1 cellular context compared by ENCODE assay signal in the genomic region with DNA sequence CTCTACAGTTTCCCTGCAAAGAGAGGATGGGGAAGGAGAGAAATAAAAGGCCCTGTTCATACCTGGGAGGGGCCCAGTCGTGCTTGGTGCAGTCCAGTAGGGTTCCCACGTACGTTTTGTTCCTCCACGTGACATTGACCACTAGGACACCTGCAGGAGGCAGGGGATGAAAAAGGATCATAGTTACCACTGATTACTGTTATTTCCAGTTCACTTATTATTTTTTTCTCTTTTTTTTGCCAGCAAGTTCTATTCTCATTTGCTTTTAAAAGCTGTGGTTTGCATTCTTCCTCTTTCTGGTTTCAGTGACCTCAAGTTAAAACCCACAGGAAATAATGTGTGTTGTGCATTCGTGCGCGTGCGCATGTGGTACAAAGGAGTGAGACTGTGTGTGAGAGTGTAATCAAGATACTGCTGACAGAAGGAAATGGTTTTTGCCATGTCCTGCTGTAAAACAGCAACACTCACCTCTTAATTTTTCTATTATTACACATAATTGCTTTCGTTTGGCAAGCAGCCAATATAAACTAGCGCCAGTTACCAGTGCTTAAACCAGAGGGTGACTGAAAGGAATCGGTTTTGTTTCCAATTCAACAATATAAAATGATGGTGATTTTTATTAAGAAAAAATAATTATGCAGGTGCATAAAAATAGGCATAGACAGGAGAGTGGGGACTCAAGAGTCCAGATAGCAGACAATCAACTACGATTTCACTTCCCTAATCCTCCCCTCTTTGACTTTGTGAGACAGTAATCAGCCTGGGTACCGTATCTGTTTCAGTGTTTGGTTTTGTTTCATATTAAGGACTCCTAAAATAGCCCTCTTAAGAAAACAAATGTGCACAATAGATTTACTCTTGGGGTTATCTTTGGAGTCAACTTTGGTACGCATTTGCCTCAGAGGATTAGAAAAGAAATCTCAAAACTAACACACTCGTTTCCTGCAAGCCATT.
TF ChIP-seq lines count a peak whose summit lies in the region.

No MANE protein-coding gene starts in this region.

TF ChIP-seq in K562, 482 proteins besides CTCF, POLR2A, EP300 and RAD21 (continued from another document):
- TF ChIP-seq ZNF407 (IDR thresholded peaks at IDR 0.05; ENCODE audit: low read depth) (no peak), STAT5B (CRISPR knock-in tag; IDR thresholded peaks at IDR 0.05) (no peak), ZNF253 (CRISPR knock-in tag; conservative IDR thresholded peaks at IDR 0.05) (no peak), GATAD2B (IDR thresholded peaks at IDR 0.05; ENCODE audit: borderline replicate concordance) (no peak), ARHGAP35 (IDR thresholded peaks at IDR 0.05; ENCODE audit: partially characterized antibody) (no peak), TEAD4 (IDR thresholded peaks at IDR 0.05; ENCODE audit: low read length) (peak; percentile 33; the same call in 1 of the 2 replicates), TEAD4 (CRISPR knock-in tag; IDR thresholded peaks at IDR 0.05; ENCODE audit: borderline replicate concordance) (no peak), ZNF395 (CRISPR knock-in tag; IDR thresholded peaks at IDR 0.05) (no peak), THRA (IDR thresholded peaks at IDR 0.05) (no peak), MIER1 (IDR thresholded peaks at IDR 0.05; ENCODE audit: low read depth) (no peak), TEAD2 (tag; IDR thresholded peaks at IDR 0.05) (no peak), ESRRB (CRISPR knock-in tag; IDR thresholded peaks at IDR 0.05; ENCODE audit: borderline replicate concordance) (no peak), RNF2 (IDR thresholded peaks at IDR 0.05) (0 out of 2 replicates have a peak, but pooled peaks have one; percentile 20), GTF2A2 (tag; IDR thresholded peaks at IDR 0.05) (no peak), CGGBP1 (CRISPR knock-in tag; IDR thresholded peaks at IDR 0.05) (no peak), DLX4 (CRISPR knock-in tag; IDR thresholded peaks at IDR 0.05) (no peak), NFIC (IDR thresholded peaks at IDR 0.05) (peak; percentile 95), PML (IDR thresholded peaks at IDR 0.05; ENCODE audit: low read length) (peak; percentile 29; the same call in 1 of the 2 replicates), FOXM1 (IDR thresholded peaks at IDR 0.05; ENCODE audit: low read depth) (no peak), FOXM1 (CRISPR knock-in tag; IDR thresholded peaks at IDR 0.05; ENCODE audit: low read depth) (no peak), SP1 (CRISPR knock-in tag; IDR thresholded peaks at IDR 0.05) (no peak), KDM1A (IDR thresholded peaks at IDR 0.05) (peak; percentile 34 to 57; a peak in 2 of 4 replicates)
- TF ChIP-seq, protein P1, sequence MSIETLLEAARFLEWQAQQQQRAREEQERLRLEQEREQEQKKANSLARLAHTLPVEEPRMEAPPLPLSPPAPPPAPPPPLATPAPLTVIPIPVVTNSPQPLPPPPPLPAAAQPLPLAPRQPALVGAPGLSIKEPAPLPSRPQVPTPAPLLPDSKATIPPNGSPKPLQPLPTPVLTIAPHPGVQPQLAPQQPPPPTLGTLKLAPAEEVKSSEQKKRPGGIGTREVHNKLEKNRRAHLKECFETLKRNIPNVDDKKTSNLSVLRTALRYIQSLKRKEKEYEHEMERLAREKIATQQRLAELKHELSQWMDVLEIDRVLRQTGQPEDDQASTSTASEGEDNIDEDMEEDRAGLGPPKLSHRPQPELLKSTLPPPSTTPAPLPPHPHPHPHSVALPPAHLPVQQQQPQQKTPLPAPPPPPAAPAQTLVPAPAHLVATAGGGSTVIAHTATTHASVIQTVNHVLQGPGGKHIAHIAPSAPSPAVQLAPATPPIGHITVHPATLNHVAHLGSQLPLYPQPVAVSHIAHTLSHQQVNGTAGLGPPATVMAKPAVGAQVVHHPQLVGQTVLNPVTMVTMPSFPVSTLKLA (conservative IDR thresholded peaks at IDR 0.05) = peak in 1 of 2 experiments; percentile 29; a peak in 1 of 4 replicates
- TF ChIP-seq, protein P2, sequence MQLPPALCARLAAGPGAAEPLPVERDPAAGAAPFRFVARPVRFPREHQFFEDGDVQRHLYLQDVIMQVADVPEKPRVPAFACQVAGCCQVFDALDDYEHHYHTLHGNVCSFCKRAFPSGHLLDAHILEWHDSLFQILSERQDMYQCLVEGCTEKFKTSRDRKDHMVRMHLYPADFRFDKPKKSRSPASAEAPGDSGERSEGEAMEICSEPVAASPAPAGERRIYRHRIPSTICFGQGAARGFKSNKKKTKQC (CRISPR knock-in tag; IDR thresholded peaks at IDR 0.05) = no peak
TF ChIP-seq in K562: peak in this region for 34.
